In the genomic region with DNA sequence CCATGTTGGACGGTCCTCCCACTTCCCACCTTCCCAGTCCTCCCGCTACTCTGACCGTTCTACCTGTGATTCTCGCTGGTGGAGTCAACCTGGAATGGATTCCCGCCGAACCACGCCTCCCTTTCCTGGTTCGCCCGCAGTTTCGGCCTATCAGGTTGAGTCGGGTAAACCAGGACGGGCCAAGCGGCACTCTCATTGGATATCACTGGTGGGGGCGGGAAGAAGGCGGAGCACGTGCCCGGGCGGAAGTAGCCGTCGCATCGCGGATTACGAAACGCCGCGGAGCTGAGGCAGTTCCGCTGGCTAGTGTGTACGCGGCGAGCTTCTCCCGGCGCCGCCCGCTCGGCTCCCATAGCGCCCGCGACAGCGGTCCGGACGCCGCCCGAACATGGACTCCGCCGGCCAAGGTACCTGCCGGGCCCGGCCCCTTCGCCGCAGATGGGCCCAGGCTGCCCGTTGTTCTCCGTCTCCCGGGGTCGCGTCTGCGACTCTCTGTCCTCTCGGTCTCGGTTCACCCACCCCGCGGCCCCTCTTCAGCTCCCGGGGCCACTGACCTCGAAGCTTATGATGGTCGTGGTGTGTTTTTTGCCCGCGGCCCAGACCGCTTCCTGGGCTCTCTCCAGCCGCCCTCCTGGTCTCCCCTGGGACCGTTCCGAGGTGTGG, we compare ENCODE assay signal across 7 cellular contexts. TPM values are rescaled to one million over a fixed set of nuclear protein-coding genes. Genes with fewer than 3 reads are reported as not detected.
DNase-seq lines count a peak whose midpoint lies in the region; ATAC-seq, FAIRE-seq and TF ChIP-seq lines count a peak whose summit lies in the region.

Gene TPD52L2 (plus strand): TSS at position 293 of the 663 bp plus-strand sequence. CDS start 96 bp downstream, at position 389.

- DNase-seq in NCI-H2107 treated with DMSO at 0.1 percent for 48 hours (lab: John Stamatoyannopoulos, UW; ENCODE audit: unreplicated experiment) (peak; percentile 98), body of pancreas (peak; percentile 99 to 100 (median 100)), iPS DF 19.7 (ENCODE audit: low read depth, low spot score) (peak; percentile 99), sciatic nerve (ENCODE audit: low spot score) (peak; percentile 99)

- no peaks in the 10 kb centered on the region for H3K9me3 ChIP-seq in body of pancreas

- peak; percentile 45 for ATAC-seq in GM18519 (IDR thresholded peaks at IDR 0.05; ENCODE audit: low FRiP score, unreplicated experiment)
- peak; percentile 49 for ATAC-seq in HG03060 (IDR thresholded peaks at IDR 0.05; ENCODE audit: low read depth, unreplicated experiment)
- peak; percentile 95 for ATAC-seq in body of pancreas
- ATAC-seq in sciatic nerve = peak; percentile 97

- 0 to 1% methylated on average over 24 to 68 of the region's 68 CpGs for WGBS in body of pancreas, 2 donors

- peak; percentile 80 for FAIRE-seq in TTC549 (lab: Jason Lieb, UNC)

- H3K4me1 ChIP-seq in body of pancreas = peaks cover 27% of the 10 kb centered on the region

- peak; percentile 96 to 99 (median 99) for TF ChIP-seq POLR2A in body of pancreas (IDR thresholded peaks at IDR 0.05)

- peak within 1 kb of the TSS; percentile 69 to 96 for H3K4me3 ChIP-seq in body of pancreas

- TF ChIP-seq CTCF in body of pancreas (IDR thresholded peaks at IDR 0.05) = peak in 1 of 7 experiments; percentile 31

- H3K27me3 ChIP-seq in body of pancreas = no peaks in the 10 kb centered on the region

- intact Hi-C loops in body of pancreas (cut with DNase I) (no loop called here), sciatic nerve (cut with DNase I) (loop anchor here (10.0 kb wide), 1 partner anchor 330 kb away; the partner anchor contains the start of gene PTK6)

- H3K36me3 ChIP-seq in body of pancreas (replicated peaks in 1 of 2; ENCODE audit: insufficient read depth in 1 of 2, low read depth in 2 of 2) = peaks cover 0 to 9% of the 10 kb centered on the region in 2 donors

- peak within 1 kb of the TSS; percentile 75 to 96 (median 89) for H3K27ac ChIP-seq in body of pancreas

RNA-seq across cellular contexts. Expression of gene TPD52L2, which starts in this region (rescaled TPM):
- total RNA-seq in body of pancreas (10 to 100 TPM; 31.4 to 47.1 TPM), sciatic nerve (69.1 TPM)

Comparison
In these comparisons a context has a peak if more than half of its experiments do, and no peak if none do; other contexts are left out.
1. Peak in every context shown above with its lines: DNase-seq, ATAC-seq, H3K4me3 ChIP-seq and H3K27ac ChIP-seq.
2. ATAC-seq: peak in every context shown above with its lines; median percentile 97 in sciatic nerve; 95 in body of pancreas; 49 in HG03060; 45 in GM18519.